In the genomic region with DNA sequence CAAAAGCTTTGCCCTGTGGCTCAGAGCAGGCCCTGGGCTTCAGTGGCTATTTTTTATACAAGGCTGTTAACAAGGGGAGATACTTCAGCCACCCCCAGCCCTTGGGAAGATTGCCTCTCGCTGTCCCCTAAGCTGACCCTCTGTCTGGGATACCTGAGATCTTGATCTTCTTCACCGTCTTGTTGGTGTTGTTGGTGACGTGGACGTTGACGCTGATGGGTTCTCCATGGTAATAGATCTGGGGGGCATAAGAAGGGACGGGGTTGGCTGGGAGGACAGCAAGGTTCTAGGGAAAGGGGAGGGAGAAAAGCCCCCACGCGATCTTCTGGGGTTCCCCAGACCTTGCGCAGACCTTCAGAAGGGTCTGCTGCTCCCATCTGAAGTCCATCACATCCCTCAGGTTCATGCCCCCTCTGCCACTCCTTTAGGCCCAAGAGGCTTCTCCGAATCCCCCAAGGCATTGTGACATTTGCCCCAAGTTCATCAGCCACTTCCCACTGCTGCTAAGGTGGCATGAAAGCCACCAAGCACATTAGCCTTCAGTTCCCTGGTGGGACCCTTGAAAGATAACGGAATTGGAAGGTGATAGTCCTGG, we compare ENCODE assay signal across 16 cellular contexts. TPM values are rescaled to one million over a fixed set of nuclear protein-coding genes. Genes with fewer than 3 reads are reported as not detected.
DNase-seq lines count a peak whose midpoint lies in the region; ATAC-seq, FAIRE-seq and TF ChIP-seq lines count a peak whose summit lies in the region.
"Had no signal": no experiment of that assay in that cellular context is flagged by ENCODE, and none has a peak within 500 bp of the region (broad histone marks: within the 10 kb centered on the region; RNA-seq: fewer than 3 reads in every experiment).

No MANE protein-coding gene starts in this region.

- H3K79me2 ChIP-seq in MM.1S (ENCODE audit: low read length) = no peaks in the 10 kb centered on the region

- 0 out of 2 replicates have a peak, but pooled peaks cover 9% of the 10 kb centered on the region for H3K27me3 ChIP-seq in MM.1S (replicated peaks; ENCODE audit: insufficient read depth, low read length)

- peaks cover 56% of the 10 kb centered on the region for H3K4me1 Mint-ChIP-seq in activated T-cell treated with anti-CD3 and anti-CD28 coated beads, Interleukin-2, amount 50 U/mL, for 24 hours (ENCODE audit: low read depth)
- peaks cover 56 to 71% (median 69%) of the 10 kb centered on the region in 3 donors for H3K4me1 Mint-ChIP-seq in T-cell
- H3K4me1 Mint-ChIP-seq in effector memory CD8-positive, alpha-beta T cell (ENCODE audit: low read depth in 2 of 2) = peaks cover 41 to 44% of the 10 kb centered on the region in 2 donors

- H4K20me1 ChIP-seq in MM.1S (ENCODE audit: insufficient read depth, low read length) = no peaks in the 10 kb centered on the region

- peak; percentile 27 for DNase-seq in activated T-cell treated with anti-CD3 and anti-CD28 coated beads, Interleukin-2, amount 50 U/mL, for 24 hours
- no peak for DNase-seq in activated T-cell treated with anti-CD3 and anti-CD28 coated beads, Interleukin-2, amount 50 U/mL, for 1 hour
- DNase-seq in T-cell (peak in 1 of 34 experiments; percentile 11), MM.1S (no peak), RCC 7860 (ENCODE audit: low spot score) (no peak), NCI-H2227 treated with DMSO at 0.1 percent for 48 hours (lab: John Stamatoyannopoulos, UW) (no peak)
- DNase-seq in effector memory CD8-positive, alpha-beta T cell = no peak
- DNase-seq: ACHN; amygdala; mucosa of descending colon; stimulated activated CD4-positive, alpha-beta T cell treated with anti-CD3 and anti-CD28 coated beads, Interleukin-12 subunit alpha, Interleukin-12 subunit beta, amount 100 ng/mL, for 4 hours had no signal

- no peak for TF ChIP-seq CTCF in MM.1S (IDR thresholded peaks at IDR 0.05; ENCODE audit: low read length)

- peak overlapping the region; percentile 70 for H3K27ac Mint-ChIP-seq in activated T-cell treated with anti-CD3 and anti-CD28 coated beads, Interleukin-2, amount 50 U/mL, for 24 hours
- H3K27ac Mint-ChIP-seq in T-cell = peak overlapping the region; percentile 99 to 100
- peak overlapping the region; percentile 96 to 99 for H3K27ac Mint-ChIP-seq in effector memory CD8-positive, alpha-beta T cell

- no peak overlapping the region for H3K4me2 ChIP-seq in MM.1S (ENCODE audit: low read depth, low read length)

- H3K4me3 Mint-ChIP-seq in activated T-cell treated with anti-CD3 and anti-CD28 coated beads, Interleukin-2, amount 50 U/mL, for 24 hours = no peak overlapping the region
- H3K4me3 Mint-ChIP-seq in T-cell = peak overlapping the region in 1 of 3 donors; percentile 76
- H3K4me3 Mint-ChIP-seq in effector memory CD8-positive, alpha-beta T cell = peak overlapping the region; percentile 19 to 44

- FAIRE-seq in RCC 7860 (lab: Jason Lieb, UNC) = no peak
- FAIRE-seq: HepG2, islet of Langerhans had no signal

- peak overlapping the region in 13 of 21 experiments; percentile 3 to 93 (median 70) for H3K27ac ChIP-seq in skin epidermis
- H3K27ac ChIP-seq in MM.1S (ENCODE audit: low read length) = no peak overlapping the region

- H3F3A ChIP-seq in MM.1S (ENCODE audit: insufficient read depth, low read length) = no peaks in the 10 kb centered on the region

- H3K9me2 ChIP-seq in MM.1S (replicated peaks; ENCODE audit: insufficient read depth, low read length) = no peaks in the 10 kb centered on the region

- no peak overlapping the region for H2AFZ ChIP-seq in MM.1S (ENCODE audit: low read length)

- CTCF ChIA-PET in T-cell (lab: Charles Lee) = interaction anchor here (0.6 to 4.1 kb wide), 6 partner anchors 8 to 340 kb away, joined by 3 to 32 read pairs (median 10); no protein-coding TSS in a partner anchor

- H3K9ac ChIP-seq in MM.1S (ENCODE audit: low read length) = no peak overlapping the region

- H3K4me3 ChIP-seq in skin epidermis (no peak overlapping the region), MM.1S (ENCODE audit: low read length) (no peak overlapping the region)
- H3K4me3 ChIP-seq: mucosa of descending colon had no signal

- no peaks in the 10 kb centered on the region for H3K36me3 ChIP-seq in MM.1S (replicated peaks; ENCODE audit: insufficient read depth, low read length)

- POLR2A ChIA-PET in T-cell (lab: Charles Lee) = no interaction called here

- H3K9me3 ChIP-seq in MM.1S (replicated peaks; ENCODE audit: insufficient read depth, low read length) = no peaks in the 10 kb centered on the region
- H3K9me3 ChIP-seq: mucosa of descending colon had no signal

- peaks cover 23% of the 10 kb centered on the region for H3K36me3 Mint-ChIP-seq in activated T-cell treated with anti-CD3 and anti-CD28 coated beads, Interleukin-2, amount 50 U/mL, for 24 hours (ENCODE audit: low read depth)
- peaks cover 26% of the 10 kb centered on the region for H3K36me3 Mint-ChIP-seq in T-cell
- H3K36me3 Mint-ChIP-seq in effector memory CD8-positive, alpha-beta T cell (ENCODE audit: insufficient read depth) = peaks cover 8% of the 10 kb centered on the region

- no peak for ATAC-seq in T-cell (replicated peaks in 1 of 4)
- ATAC-seq in effector memory CD8-positive, alpha-beta T cell (replicated peaks) = no peak
- ATAC-seq: HCT116, HepG2, mucosa of descending colon had no signal

- no peaks in the 10 kb centered on the region for H3K9me3 Mint-ChIP-seq in activated T-cell treated with anti-CD3 and anti-CD28 coated beads, Interleukin-2, amount 50 U/mL, for 24 hours
- no peaks in the 10 kb centered on the region for H3K9me3 Mint-ChIP-seq in T-cell
- no peaks in the 10 kb centered on the region for H3K9me3 Mint-ChIP-seq in effector memory CD8-positive, alpha-beta T cell

- no peaks in the 10 kb centered on the region for H3K27me3 Mint-ChIP-seq in activated T-cell treated with anti-CD3 and anti-CD28 coated beads, Interleukin-2, amount 50 U/mL, for 24 hours
- H3K27me3 Mint-ChIP-seq in T-cell = no peaks in the 10 kb centered on the region
- no peaks in the 10 kb centered on the region for H3K27me3 Mint-ChIP-seq in effector memory CD8-positive, alpha-beta T cell

- no peaks in the 10 kb centered on the region for H3K4me1 ChIP-seq in MM.1S (ENCODE audit: low read length)

RNA-seq across cellular contexts. Expression of gene TPBGL, which starts 36.7 kb away (rescaled TPM):
- under 1 TPM; 0.13 to 0.59 (median 0.47) TPM for total RNA-seq in T-cell
- total RNA-seq: epithelial cell of proximal tubule, HepG2 had no signal
